11 cellular contexts compared by ENCODE assay signal in the genomic region with DNA sequence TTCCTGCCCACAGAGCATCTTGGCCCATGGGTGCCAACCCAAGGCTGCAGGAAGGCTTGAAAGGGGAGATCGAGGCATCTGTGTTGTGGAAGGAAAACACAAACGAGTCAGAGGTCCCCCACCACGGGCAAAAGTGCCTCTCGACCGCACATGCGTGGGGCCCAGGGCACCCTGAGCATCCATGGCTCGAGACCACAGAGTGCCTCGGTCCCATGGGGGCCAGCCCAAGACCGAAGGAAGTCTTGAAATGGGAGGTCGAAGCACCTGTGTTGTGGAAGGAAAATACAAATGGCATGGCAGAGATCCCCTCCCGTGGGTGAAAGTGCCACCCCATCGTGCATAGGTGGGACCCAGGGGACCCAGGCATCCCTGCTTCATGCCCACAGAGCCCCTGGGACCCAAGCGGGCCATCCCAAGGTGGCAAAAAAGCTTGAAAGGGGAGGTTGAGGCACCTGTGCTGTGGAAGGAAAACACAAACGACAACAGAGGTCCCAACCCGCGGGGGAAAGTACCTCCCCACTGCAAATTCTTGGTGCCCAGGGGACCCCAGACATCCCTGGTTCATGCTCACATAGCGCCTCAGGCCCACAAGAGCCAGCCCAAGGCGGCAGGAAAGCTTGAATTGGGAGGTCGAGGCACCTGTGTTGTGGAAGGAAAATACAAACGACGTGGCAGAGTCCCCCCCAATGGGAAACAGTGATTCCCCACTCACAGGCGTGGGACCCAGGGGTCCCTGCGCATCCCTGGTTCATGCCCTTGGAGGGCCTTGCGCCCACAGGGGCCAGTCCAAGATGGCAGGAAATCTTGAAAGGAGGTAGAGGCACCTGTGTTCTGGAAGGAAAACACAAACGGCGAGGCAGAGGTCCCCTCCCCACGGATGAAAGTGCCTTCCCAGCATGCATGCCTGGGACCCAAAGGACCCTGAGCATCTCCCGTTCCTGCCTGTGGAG.
DNase-seq lines count a peak whose midpoint lies in the region; ATAC-seq and TF ChIP-seq lines count a peak whose summit lies in the region.
"Had no signal": no experiment of that assay in that cellular context is flagged by ENCODE, and none has a peak within 500 bp of the region (broad histone marks: within the 10 kb centered on the region; RNA-seq: fewer than 3 reads in every experiment).

No MANE protein-coding gene starts in this region.

- H3K36me3 Mint-ChIP-seq in activated CD8-positive, alpha-beta memory T cell treated with anti-CD3 and anti-CD28 coated beads, Interleukin-2, amount 10 ng/mL, durations not matched to agents 7 days and 5 days = peaks cover under 1% of the 10 kb centered on the region
- H3K36me3 Mint-ChIP-seq: T-cell had no signal

- TF ChIP-seq CTCF in GM13976 (IDR thresholded peaks at IDR 0.05; ENCODE audit: borderline replicate concordance, control extremely low read depth, extremely low read depth, insufficient read depth, missing control alignments) (no peak), heart left ventricle (IDR thresholded peaks at IDR 0.05) (no peak), psoas muscle (IDR thresholded peaks at IDR 0.05) (no peak)

- H3K4me1 ChIP-seq in heart left ventricle = no peaks in the 10 kb centered on the region
- H3K4me1 ChIP-seq in psoas muscle = no peaks in the 10 kb centered on the region

- H3K9me3 ChIP-seq in heart left ventricle (peaks cover 0 to 36% (median 2%) of the 10 kb centered on the region in 12 donors), psoas muscle (no peaks in the 10 kb centered on the region)

- in situ Hi-C loops in GM13976 (cut with MboI; ENCODE audit: low sequenced_read_pairs, unreplicated experiment) = no loop called here

- DNase-seq in GM13976 (ENCODE audit: low spot score) (peak; percentile 14), heart left ventricle (peak; percentile 2 to 14 (median 11)), psoas muscle (peak; percentile 6 to 26), inferior parietal cortex (ENCODE audit: extremely low spot score) (no peak), CD1c-positive myeloid dendritic cell (ENCODE audit: extremely low spot score) (no peak), DMS 273 treated with DMSO at 0.1 percent for 48 hours (lab: John Stamatoyannopoulos, UW) (no peak), anterior cingulate cortex (lab: John Stamatoyannopoulos, UW) (no peak)
- DNase-seq in activated CD8-positive, alpha-beta memory T cell treated with anti-CD3 and anti-CD28 coated beads, Interleukin-2, amount 10 ng/mL, durations not matched to agents 7 days and 5 days = peak; percentile 14
- DNase-seq: effector memory CD8-positive, alpha-beta T cell; substantia nigra had no signal

- H3K27me3 ChIP-seq in heart left ventricle (peaks cover 0 to 8% (median 0%) of the 10 kb centered on the region in 9 donors), psoas muscle (ENCODE audit: insufficient read depth in 3 of 3, low read length in 2 of 3) (peaks cover 0 to 3% (median 0%) of the 10 kb centered on the region in 3 donors)

- CTCF ChIA-PET in activated CD8-positive, alpha-beta memory T cell treated with anti-CD3 and anti-CD28 coated beads, Interleukin-2, amount 10 ng/mL, durations not matched to agents 7 days and 5 days (lab: Charles Lee) = no interaction called here

- ATAC-seq in activated CD8-positive, alpha-beta memory T cell treated with anti-CD3 and anti-CD28 coated beads, Interleukin-2, amount 10 ng/mL, durations not matched to agents 7 days and 5 days = no peak
- ATAC-seq in heart left ventricle (no peak), psoas muscle (no peak)
- ATAC-seq: effector memory CD8-positive, alpha-beta T cell; T-cell had no signal

- TF ChIP-seq POLR2A in heart left ventricle (IDR thresholded peaks at IDR 0.05) = no peak

- intact Hi-C loops in heart left ventricle (cut with DNase I) (no loop called here), psoas muscle (cut with DNase I) (no loop called here)

- H3K4me1 Mint-ChIP-seq in activated CD8-positive, alpha-beta memory T cell treated with anti-CD3 and anti-CD28 coated beads, Interleukin-2, amount 10 ng/mL, durations not matched to agents 7 days and 5 days = no peaks in the 10 kb centered on the region
- H3K4me1 Mint-ChIP-seq: T-cell had no signal

- H3K4me3 ChIP-seq in heart left ventricle (no peak overlapping the region), psoas muscle (no peak overlapping the region)

- no peak overlapping the region for H3K27ac Mint-ChIP-seq in activated CD8-positive, alpha-beta memory T cell treated with anti-CD3 and anti-CD28 coated beads, Interleukin-2, amount 10 ng/mL, durations not matched to agents 7 days and 5 days
- H3K27ac Mint-ChIP-seq: effector memory CD8-positive, alpha-beta T cell; T-cell had no signal

- 57 to 72% (median 63%) methylated on average over 25 to 28 of the region's 28 CpGs for WGBS in heart left ventricle, 4 donors
- WGBS in psoas muscle, 3 donors = 61 to 66% (median 63%) methylated on average over 28 of the region's 28 CpGs

- H3K9me3 Mint-ChIP-seq in activated CD8-positive, alpha-beta memory T cell treated with anti-CD3 and anti-CD28 coated beads, Interleukin-2, amount 10 ng/mL, durations not matched to agents 7 days and 5 days (ENCODE audit: low read depth) = peaks cover 6% of the 10 kb centered on the region

- H3K36me3 ChIP-seq in heart left ventricle (no peaks in the 10 kb centered on the region), psoas muscle (ENCODE audit: insufficient read depth in 1 of 2, low read depth in 1 of 2) (no peaks in the 10 kb centered on the region)

- H3K27me3 Mint-ChIP-seq in activated CD8-positive, alpha-beta memory T cell treated with anti-CD3 and anti-CD28 coated beads, Interleukin-2, amount 10 ng/mL, durations not matched to agents 7 days and 5 days = no peaks in the 10 kb centered on the region
- H3K27me3 Mint-ChIP-seq: T-cell had no signal

- H3K27ac ChIP-seq in heart left ventricle (no peak overlapping the region), psoas muscle (no peak overlapping the region)

- H3K4me3 Mint-ChIP-seq in activated CD8-positive, alpha-beta memory T cell treated with anti-CD3 and anti-CD28 coated beads, Interleukin-2, amount 10 ng/mL, durations not matched to agents 7 days and 5 days = no peak overlapping the region
- H3K4me3 Mint-ChIP-seq: effector memory CD8-positive, alpha-beta T cell; T-cell had no signal

Comparison
In these comparisons a context has a peak if more than half of its experiments do, and no peak if none do; other contexts are left out.
1. DNase-seq: peak in GM13976 (single experiment), activated CD8-positive, alpha-beta memory T cell treated with anti-CD3 and anti-CD28 coated beads, Interleukin-2, amount 10 ng/mL, durations not matched to agents 7 days and 5 days (single experiment), heart left ventricle (5 of 5) and psoas muscle (2 of 2); none in inferior parietal cortex (single experiment), CD1c-positive myeloid dendritic cell (single experiment), DMS 273 treated with DMSO at 0.1 percent for 48 hours (single experiment) and anterior cingulate cortex (0 of 58).